ENCODE assay signal across 2 cellular contexts in genomic region chr19:47280183-47280797, GRCh38.
A peak's percentile ranks its signal among the peaks of the same experiment; 100 is the strongest.
TF ChIP-seq lines count a peak whose summit lies in the region.

No MANE protein-coding gene starts in this region.

TF ChIP-seq in A549, 52 proteins besides CTCF, POLR2A, EP300 and RAD21 (continued from another document):
- TF ChIP-seq HOXB13 (CRISPR knock-in tag; IDR thresholded peaks at IDR 0.05; ENCODE audit: low read depth), result no peak
- peak; percentile 84 for TF ChIP-seq ZFP36 (IDR thresholded peaks at IDR 0.05; ENCODE audit: borderline replicate concordance, partially characterized antibody)
- TF ChIP-seq KDM1A (IDR thresholded peaks at IDR 0.05; ENCODE audit: low read depth), result 0 out of 2 replicates have a peak, but pooled peaks have one; percentile 69
- no peak for TF ChIP-seq JUN (IDR thresholded peaks at IDR 0.05)
- no peak for TF ChIP-seq FOXS1 (CRISPR knock-in tag; IDR thresholded peaks at IDR 0.05)
- no peak for TF ChIP-seq CEBPB (IDR thresholded peaks at IDR 0.05)
- no peak for TF ChIP-seq ELK1 (IDR thresholded peaks at IDR 0.05; ENCODE audit: low read depth, low read length)
- TF ChIP-seq ZSCAN20 (CRISPR knock-in tag; IDR thresholded peaks at IDR 0.05), result no peak
- TF ChIP-seq, protein P1, sequence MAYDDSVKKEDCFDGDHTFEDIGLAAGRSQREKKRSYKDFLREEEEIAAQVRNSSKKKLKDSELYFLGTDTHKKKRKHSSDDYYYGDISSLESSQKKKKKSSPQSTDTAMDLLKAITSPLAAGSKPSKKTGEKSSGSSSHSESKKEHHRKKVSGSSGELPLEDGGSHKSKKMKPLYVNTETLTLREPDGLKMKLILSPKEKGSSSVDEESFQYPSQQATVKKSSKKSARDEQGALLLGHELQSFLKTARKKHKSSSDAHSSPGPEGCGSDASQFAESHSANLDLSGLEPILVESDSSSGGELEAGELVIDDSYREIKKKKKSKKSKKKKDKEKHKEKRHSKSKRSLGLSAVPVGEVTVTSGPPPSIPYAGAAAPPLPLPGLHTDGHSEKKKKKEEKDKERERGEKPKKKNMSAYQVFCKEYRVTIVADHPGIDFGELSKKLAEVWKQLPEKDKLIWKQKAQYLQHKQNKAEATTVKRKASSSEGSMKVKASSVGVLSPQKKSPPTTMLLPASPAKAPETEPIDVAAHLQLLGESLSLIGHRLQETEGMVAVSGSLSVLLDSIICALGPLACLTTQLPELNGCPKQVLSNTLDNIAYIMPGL (CRISPR knock-in tag; IDR thresholded peaks at IDR 0.05; ENCODE audit: borderline replicate concordance), result no peak
- TF ChIP-seq EHMT2 (IDR thresholded peaks at IDR 0.05; ENCODE audit: low read depth), result no peak
- no peak for TF ChIP-seq RCOR1 (IDR thresholded peaks at IDR 0.05; ENCODE audit: low read depth, low read length)
- TF ChIP-seq HES2 (IDR thresholded peaks at IDR 0.05), result no peak
- peak; percentile 26; the same call in 1 of the 3 replicates for TF ChIP-seq SMC3 (IDR thresholded peaks at IDR 0.05)
- TF ChIP-seq USF2 (IDR thresholded peaks at IDR 0.05), result no peak
- TF ChIP-seq RFX5 (IDR thresholded peaks at IDR 0.05), result no peak
- no peak for TF ChIP-seq NR3C1 (IDR thresholded peaks at IDR 0.05)
- no peak for TF ChIP-seq EHF (CRISPR knock-in tag; IDR thresholded peaks at IDR 0.05)
- TF ChIP-seq POLR2AphosphoS2 (conservative IDR thresholded peaks at IDR 0.05; ENCODE audit: low read length), result no peak
- TF ChIP-seq GATA3 (IDR thresholded peaks at IDR 0.05; ENCODE audit: borderline replicate concordance), result no peak
- no peak for TF ChIP-seq BHLHE40 (IDR thresholded peaks at IDR 0.05; ENCODE audit: low read depth, low read length)
- TF ChIP-seq, protein P2, sequence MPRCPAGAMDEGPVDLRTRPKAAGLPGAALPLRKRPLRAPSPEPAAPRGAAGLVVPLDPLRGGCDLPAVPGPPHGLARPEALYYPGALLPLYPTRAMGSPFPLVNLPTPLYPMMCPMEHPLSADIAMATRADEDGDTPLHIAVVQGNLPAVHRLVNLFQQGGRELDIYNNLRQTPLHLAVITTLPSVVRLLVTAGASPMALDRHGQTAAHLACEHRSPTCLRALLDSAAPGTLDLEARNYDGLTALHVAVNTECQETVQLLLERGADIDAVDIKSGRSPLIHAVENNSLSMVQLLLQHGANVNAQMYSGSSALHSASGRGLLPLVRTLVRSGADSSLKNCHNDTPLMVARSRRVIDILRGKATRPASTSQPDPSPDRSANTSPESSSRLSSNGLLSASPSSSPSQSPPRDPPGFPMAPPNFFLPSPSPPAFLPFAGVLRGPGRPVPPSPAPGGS (IDR thresholded peaks at IDR 0.05), result no peak
- TF ChIP-seq FOSL2 (IDR thresholded peaks at IDR 0.05), result no peak
- 0 out of 2 replicates have a peak, but pooled peaks have one; percentile 17 for TF ChIP-seq FOSL2 (CRISPR knock-in tag; IDR thresholded peaks at IDR 0.05)
- no peak for TF ChIP-seq CBX2 (IDR thresholded peaks at IDR 0.05; ENCODE audit: borderline replicate concordance, low read depth)
- TF ChIP-seq ZC3H11A (IDR thresholded peaks at IDR 0.05), result no peak

TF ChIP-seq in GM23338, 12 proteins besides CTCF, POLR2A, EP300 and RAD21 (continued from another document):
- TF ChIP-seq CREB1 (CRISPR knock-in tag; IDR thresholded peaks at IDR 0.05; ENCODE audit: low read depth) (no peak), ZNF114 (CRISPR knock-in tag; IDR thresholded peaks at IDR 0.05) (no peak), JUNB (IDR thresholded peaks at IDR 0.05; ENCODE audit: unreplicated experiment) (no peak), NANOG (IDR thresholded peaks at IDR 0.05; ENCODE audit: borderline replicate concordance) (no peak), ZNF462 (CRISPR knock-in tag; IDR thresholded peaks at IDR 0.05) (no peak), POLR2AphosphoS5 (IDR thresholded peaks at IDR 0.05; ENCODE audit: low read depth) (no peak), STAT1 (IDR thresholded peaks at IDR 0.05; ENCODE audit: unreplicated experiment) (no peak), ETS1 (IDR thresholded peaks at IDR 0.05) (no peak)
- TF ChIP-seq, protein P3, sequence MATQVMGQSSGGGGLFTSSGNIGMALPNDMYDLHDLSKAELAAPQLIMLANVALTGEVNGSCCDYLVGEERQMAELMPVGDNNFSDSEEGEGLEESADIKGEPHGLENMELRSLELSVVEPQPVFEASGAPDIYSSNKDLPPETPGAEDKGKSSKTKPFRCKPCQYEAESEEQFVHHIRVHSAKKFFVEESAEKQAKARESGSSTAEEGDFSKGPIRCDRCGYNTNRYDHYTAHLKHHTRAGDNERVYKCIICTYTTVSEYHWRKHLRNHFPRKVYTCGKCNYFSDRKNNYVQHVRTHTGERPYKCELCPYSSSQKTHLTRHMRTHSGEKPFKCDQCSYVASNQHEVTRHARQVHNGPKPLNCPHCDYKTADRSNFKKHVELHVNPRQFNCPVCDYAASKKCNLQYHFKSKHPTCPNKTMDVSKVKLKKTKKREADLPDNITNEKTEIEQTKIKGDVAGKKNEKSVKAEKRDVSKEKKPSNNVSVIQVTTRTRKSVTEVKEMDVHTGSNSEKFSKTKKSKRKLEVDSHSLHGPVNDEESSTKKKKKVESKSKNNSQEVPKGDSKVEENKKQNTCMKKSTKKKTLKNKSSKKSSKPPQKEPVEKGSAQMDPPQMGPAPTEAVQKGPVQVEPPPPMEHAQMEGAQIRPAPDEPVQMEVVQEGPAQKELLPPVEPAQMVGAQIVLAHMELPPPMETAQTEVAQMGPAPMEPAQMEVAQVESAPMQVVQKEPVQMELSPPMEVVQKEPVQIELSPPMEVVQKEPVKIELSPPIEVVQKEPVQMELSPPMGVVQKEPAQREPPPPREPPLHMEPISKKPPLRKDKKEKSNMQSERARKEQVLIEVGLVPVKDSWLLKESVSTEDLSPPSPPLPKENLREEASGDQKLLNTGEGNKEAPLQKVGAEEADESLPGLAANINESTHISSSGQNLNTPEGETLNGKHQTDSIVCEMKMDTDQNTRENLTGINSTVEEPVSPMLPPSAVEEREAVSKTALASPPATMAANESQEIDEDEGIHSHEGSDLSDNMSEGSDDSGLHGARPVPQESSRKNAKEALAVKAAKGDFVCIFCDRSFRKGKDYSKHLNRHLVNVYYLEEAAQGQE (IDR thresholded peaks at IDR 0.05; ENCODE audit: unreplicated experiment), result no peak
